22 cellular contexts compared by ENCODE assay signal in the genomic region with DNA sequence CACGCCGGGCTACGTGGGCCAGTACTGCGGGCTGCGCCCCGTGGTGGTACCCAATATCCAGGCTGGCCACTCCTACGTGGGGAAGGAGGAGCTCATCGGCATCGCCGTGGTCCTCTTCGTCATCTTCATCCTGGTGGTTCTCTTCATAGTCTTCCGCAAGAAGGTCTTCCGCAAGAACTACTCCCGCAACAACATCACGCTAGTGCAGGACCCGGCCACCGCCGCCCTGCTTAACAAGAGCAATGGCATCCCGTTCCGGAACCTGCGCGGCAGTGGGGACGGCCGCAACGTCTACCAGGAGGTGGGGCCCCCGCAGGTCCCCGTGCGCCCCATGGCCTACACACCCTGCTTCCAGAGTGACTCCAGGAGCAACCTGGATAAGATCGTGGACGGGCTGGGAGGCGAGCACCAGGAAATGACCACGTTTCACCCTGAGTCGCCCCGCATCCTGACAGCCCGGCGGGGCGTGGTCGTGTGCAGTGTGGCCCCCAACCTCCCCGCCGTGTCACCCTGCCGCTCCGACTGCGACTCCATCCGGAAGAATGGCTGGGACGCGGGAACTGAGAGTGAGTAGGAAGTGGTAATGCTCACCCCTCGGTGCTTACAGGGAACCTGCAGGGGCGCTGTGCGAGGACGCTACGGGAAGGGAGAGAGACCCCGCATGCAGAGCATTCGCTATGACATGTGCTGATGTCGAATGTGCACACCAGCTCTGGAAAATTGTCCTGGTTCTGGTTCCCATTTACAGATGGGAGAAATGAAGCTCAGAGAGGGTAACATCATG.
DNase-seq lines count a peak whose midpoint lies in the region; ATAC-seq and TF ChIP-seq lines count a peak whose summit lies in the region.
"Had no signal": no experiment of that assay in that cellular context is flagged by ENCODE, and none has a peak within 500 bp of the region (broad histone marks: within the 10 kb centered on the region; RNA-seq: fewer than 3 reads in every experiment).

No MANE protein-coding gene starts in this region.

- no peak overlapping the region for H4K91ac ChIP-seq in neuronal stem cell (ENCODE audit: low read depth, low read length, poor library complexity)

- H2AK5ac ChIP-seq in neuronal stem cell (ENCODE audit: low read depth, low read length): no peak overlapping the region

- peak overlapping the region; percentile 6 for H3K18ac ChIP-seq in neuronal stem cell (ENCODE audit: low read length)

- no peak overlapping the region for H3K23ac ChIP-seq in neuronal stem cell (ENCODE audit: low read depth, low read length, poor library complexity)

- H3K9me3 ChIP-seq in neuronal stem cell (replicated peaks in 1 of 2; ENCODE audit: control insufficient read depth in 2 of 2, insufficient read depth in 1 of 2, low read depth in 1 of 2, low read length in 2 of 2) (peaks cover 3 to 10% of the 10 kb centered on the region in 2 donors), upper lobe of right lung (no peaks in the 10 kb centered on the region)

- intact Hi-C loops in upper lobe of right lung (cut with DNase I): no loop called here

- no peak overlapping the region for H2BK12ac ChIP-seq in neuronal stem cell (ENCODE audit: low read length)

- H3K9me3 Mint-ChIP-seq in stimulated activated naive CD8-positive, alpha-beta T cell treated with anti-CD3 and anti-CD28 coated beads, Interleukin-15, amount 100 ng/mL, for 72 hours: peaks cover 0 to 6% of the 10 kb centered on the region in 2 donors
- H3K9me3 Mint-ChIP-seq in activated T-cell treated with anti-CD3 and anti-CD28 coated beads, Interleukin-2, amount 50 U/mL, for 24 hours: no peaks in the 10 kb centered on the region
- H3K9me3 Mint-ChIP-seq: H9 had no signal

- H3K4me1 ChIP-seq in neuronal stem cell (ENCODE audit: control insufficient read depth in 2 of 2, insufficient read depth in 1 of 2, low read depth in 1 of 2, low read length in 2 of 2) (no peaks in the 10 kb centered on the region), upper lobe of right lung (no peaks in the 10 kb centered on the region)
- H3K4me1 ChIP-seq: BLaER1 had no signal

- H3K36me3 ChIP-seq in neuronal stem cell (replicated peaks in 1 of 2; ENCODE audit: control insufficient read depth in 2 of 2, insufficient read depth in 2 of 2, low read length in 2 of 2) (peaks cover 10 to 79% of the 10 kb centered on the region in 2 donors), upper lobe of right lung (no peaks in the 10 kb centered on the region)
- H3K36me3 ChIP-seq: BLaER1 had no signal

- H2BK120ac ChIP-seq in neuronal stem cell (ENCODE audit: low read depth, low read length): no peak overlapping the region

- no peak overlapping the region for H3K27ac ChIP-seq in neuronal stem cell (replicated peaks; ENCODE audit: low read length)
- H3K27ac ChIP-seq in upper lobe of right lung: no peak overlapping the region
- H3K27ac ChIP-seq: 22Rv1, BLaER1, C4-2B, GM23248 had no signal

- peak overlapping the region; percentile 29 for H2BK5ac ChIP-seq in neuronal stem cell (ENCODE audit: low read length)

- peaks cover 5% of the 10 kb centered on the region for H3K27me3 Mint-ChIP-seq in stimulated activated naive CD8-positive, alpha-beta T cell treated with anti-CD3 and anti-CD28 coated beads, Interleukin-15, amount 100 ng/mL, for 72 hours
- H3K27me3 Mint-ChIP-seq in activated T-cell treated with anti-CD3 and anti-CD28 coated beads, Interleukin-2, amount 50 U/mL, for 24 hours: no peaks in the 10 kb centered on the region
- H3K27me3 Mint-ChIP-seq: B cell; CD4-positive, CD25-positive, alpha-beta regulatory T cell; CD8-positive, alpha-beta memory T cell had no signal

- H3K4ac ChIP-seq in neuronal stem cell (ENCODE audit: low read length): no peak overlapping the region

- peak; percentile 23 for ATAC-seq in stimulated activated naive CD8-positive, alpha-beta T cell treated with anti-CD3 and anti-CD28 coated beads, Interleukin-15, amount 100 ng/mL, for 72 hours
- ATAC-seq in stimulated activated naive CD8-positive, alpha-beta T cell treated with anti-CD3 and anti-CD28 coated beads, Interleukin-15, Interleukin-2, amounts not matched to agents 100 U/mL and 50 U/mL, for 24 hours: no peak
- ATAC-seq in esophagus mucosa: peak; percentile 10
- ATAC-seq in upper lobe of right lung: no peak
- no peak for ATAC-seq in HG02973 (IDR thresholded peaks at IDR 0.05; ENCODE audit: unreplicated experiment)
- ATAC-seq: GM12878, HCT116 had no signal

- peak overlapping the region; percentile 18 for H3K9ac ChIP-seq in neuronal stem cell (ENCODE audit: low read depth, low read length, poor library complexity)
- H3K9ac ChIP-seq: BLaER1, GM23248 had no signal

- H3K4me1 Mint-ChIP-seq in stimulated activated naive CD8-positive, alpha-beta T cell treated with anti-CD3 and anti-CD28 coated beads, Interleukin-15, amount 100 ng/mL, for 72 hours: no peaks in the 10 kb centered on the region
- peaks cover 3% of the 10 kb centered on the region for H3K4me1 Mint-ChIP-seq in activated T-cell treated with anti-CD3 and anti-CD28 coated beads, Interleukin-2, amount 50 U/mL, for 24 hours (ENCODE audit: low read depth)
- H3K4me1 Mint-ChIP-seq: B cell; CD4-positive, CD25-positive, alpha-beta regulatory T cell; CD8-positive, alpha-beta memory T cell had no signal

- H3K4me3 ChIP-seq in neuronal stem cell (ENCODE audit: low read length in 2 of 2): no peak overlapping the region
- H3K4me3 ChIP-seq in upper lobe of right lung: no peak overlapping the region
- H3K4me3 ChIP-seq: BLaER1, GM12878, GM23248 had no signal

- H3K4me2 ChIP-seq in neuronal stem cell (ENCODE audit: insufficient read depth, low read length, poor library complexity, severe bottlenecking): no peak overlapping the region
- H3K4me2 ChIP-seq: BLaER1 had no signal

- no peak overlapping the region for H3K14ac ChIP-seq in neuronal stem cell (ENCODE audit: low read length)

- no peaks in the 10 kb centered on the region for H3K36me3 Mint-ChIP-seq in activated T-cell treated with anti-CD3 and anti-CD28 coated beads, Interleukin-2, amount 50 U/mL, for 24 hours (ENCODE audit: low read depth)
- H3K36me3 Mint-ChIP-seq: CD4-positive, CD25-positive, alpha-beta regulatory T cell; CD8-positive, alpha-beta memory T cell had no signal

- no peak overlapping the region for H4K8ac ChIP-seq in neuronal stem cell (ENCODE audit: low read depth, low read length)

- no peaks in the 10 kb centered on the region for H3K79me1 ChIP-seq in neuronal stem cell (ENCODE audit: low read depth, low read length)

- WGBS in neuronal stem cell (ENCODE audit: extremely low coverage in 2 of 2, insufficient read length in 2 of 2, insufficient replicate concordance in 1 of 2), 2 donors: no CpG with 5 or more reads among the region's 54 CpGs

- H3K4me3 Mint-ChIP-seq in stimulated activated naive CD8-positive, alpha-beta T cell treated with anti-CD3 and anti-CD28 coated beads, Interleukin-15, amount 100 ng/mL, for 72 hours: no peak overlapping the region
- H3K4me3 Mint-ChIP-seq in activated T-cell treated with anti-CD3 and anti-CD28 coated beads, Interleukin-2, amount 50 U/mL, for 24 hours: no peak overlapping the region
- H3K4me3 Mint-ChIP-seq: B cell; CD4-positive, CD25-positive, alpha-beta regulatory T cell; CD8-positive, alpha-beta memory T cell; H9 had no signal

- TF ChIP-seq CTCF in upper lobe of right lung (IDR thresholded peaks at IDR 0.05): no peak

- H3K27me3 ChIP-seq in neuronal stem cell (ENCODE audit: control insufficient read depth in 3 of 3, insufficient read depth in 3 of 3, low read depth in 1 of 3, low read length in 3 of 3) (no peaks in the 10 kb centered on the region), upper lobe of right lung (no peaks in the 10 kb centered on the region)
- H3K27me3 ChIP-seq: BLaER1 had no signal

- DNase-seq in stimulated activated naive CD8-positive, alpha-beta T cell treated with anti-CD3 and anti-CD28 coated beads, Interleukin-15, amount 100 ng/mL, for 72 hours: no peak
- no peak for DNase-seq in stimulated activated naive CD8-positive, alpha-beta T cell treated with anti-CD3 and anti-CD28 coated beads, Interleukin-15, Interleukin-2, amounts not matched to agents 100 U/mL and 50 U/mL, for 24 hours
- DNase-seq in neuronal stem cell (ENCODE audit: low spot score): no peak
- DNase-seq in upper lobe of right lung: peak; percentile 56
- no peak for DNase-seq in iPS-NIHi11 (ENCODE audit: low spot score)
- DNase-seq in activated T-cell treated with anti-CD3 and anti-CD28 coated beads, Interleukin-2, amount 50 U/mL, for 24 hours: no peak
- DNase-seq: CD4-positive, CD25-positive, alpha-beta regulatory T cell; CD8-positive, alpha-beta memory T cell; DMS 273 treated with DMSO at 0.1 percent for 48 hours; DMS79; EL; GDM1; GM23248; H9 had no signal

- H2AFZ ChIP-seq in neuronal stem cell (ENCODE audit: low read length): no peak overlapping the region
- H2AFZ ChIP-seq: GM23248 had no signal

- H2BK15ac ChIP-seq in neuronal stem cell (ENCODE audit: low read length): no peak overlapping the region

- no peak overlapping the region for H3K27ac Mint-ChIP-seq in stimulated activated naive CD8-positive, alpha-beta T cell treated with anti-CD3 and anti-CD28 coated beads, Interleukin-15, amount 100 ng/mL, for 72 hours
- no peak overlapping the region for H3K27ac Mint-ChIP-seq in activated T-cell treated with anti-CD3 and anti-CD28 coated beads, Interleukin-2, amount 50 U/mL, for 24 hours
- H3K27ac Mint-ChIP-seq: B cell; CD4-positive, CD25-positive, alpha-beta regulatory T cell; H9 had no signal

Comparison
In these comparisons a context has a peak if more than half of its experiments do, and no peak if none do; other contexts are left out.
1. ATAC-seq: peak in stimulated activated naive CD8-positive, alpha-beta T cell treated with anti-CD3 and anti-CD28 coated beads, Interleukin-15, amount 100 ng/mL, for 72 hours (single experiment) and esophagus mucosa (single experiment); none in stimulated activated naive CD8-positive, alpha-beta T cell treated with anti-CD3 and anti-CD28 coated beads, Interleukin-15, Interleukin-2, amounts not matched to agents 100 U/mL and 50 U/mL, for 24 hours (single experiment), upper lobe of right lung (single experiment) and HG02973 (single experiment).